ENCODE assay signal across 8 cellular contexts in the genomic region with DNA sequence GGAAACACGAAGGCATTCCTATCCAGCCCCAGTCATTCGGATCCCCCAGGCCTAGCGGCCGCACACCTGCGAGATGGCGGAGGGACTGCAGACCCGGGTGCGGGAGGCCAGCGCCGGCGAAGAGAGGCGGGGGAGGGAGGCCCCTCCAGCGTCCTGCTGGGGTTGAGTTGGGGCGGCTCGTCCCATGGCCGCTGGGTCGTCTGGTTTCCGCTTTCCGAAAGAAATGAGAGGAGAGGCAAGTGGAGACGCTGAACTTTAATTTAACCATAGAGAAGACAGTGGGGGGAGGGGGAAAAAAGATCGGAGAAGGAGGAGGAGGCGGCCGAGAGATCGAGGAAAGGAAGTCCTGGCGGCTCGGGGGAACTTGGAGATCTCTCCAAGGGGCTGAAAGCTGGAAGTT.
DNase-seq lines count a peak whose midpoint lies in the region; ATAC-seq and TF ChIP-seq lines count a peak whose summit lies in the region.
"Not testable (repeated sequence)": the region's sequence is repeated elsewhere in the genome, so short reads cannot be mapped to it uniquely, and the experiment has no call there.

No MANE protein-coding gene starts in this region.

- peak overlapping the region; percentile 92 for H3K27ac Mint-ChIP-seq in activated B cell treated with CpG ODN at 0.5 μM for 24 hours
- peak overlapping the region; percentile 66 to 78 for H3K27ac Mint-ChIP-seq in natural killer cell treated with Interleukin-12 subunit alpha and Interleukin-12 subunit beta and Interleukin-15 and Interleukin-18, amount 100 ng/mL, for 72 hours
- H3K27ac Mint-ChIP-seq in stimulated activated naive CD8-positive, alpha-beta T cell treated with anti-CD3 and anti-CD28 coated beads, Interleukin-15, Interleukin-2, amounts not matched to agents 100 ng/mL and 50 ng/mL, for 24 hours, result peak overlapping the region; percentile 80

- not testable (repeated sequence) for H4K20me1 ChIP-seq in IMR-90 (ENCODE audit: insufficient read depth, low read length)

- H4K91ac ChIP-seq in IMR-90 (ENCODE audit: insufficient read depth, low read depth, low read length), result not testable (repeated sequence)

- not testable (repeated sequence) for H2BK20ac ChIP-seq in IMR-90 (ENCODE audit: low read depth, low read length)

- H3K36me3 Mint-ChIP-seq in activated B cell treated with CpG ODN at 0.5 μM for 24 hours (ENCODE audit: low read depth); natural killer cell treated with Interleukin-12 subunit alpha and Interleukin-12 subunit beta and Interleukin-15 and Interleukin-18, amount 100 ng/mL, for 72 hours; stimulated activated naive CD8-positive, alpha-beta T cell treated with anti-CD3 and anti-CD28 coated beads, Interleukin-15, Interleukin-2, amounts not matched to agents 100 ng/mL and 50 ng/mL, for 24 hours (ENCODE audit: low read depth): not testable (repeated sequence)

- H3K4me3 ChIP-seq in AG10803 (ENCODE audit: low read length) (0 out of 2 replicates have a peak overlapping the region, but pooled peaks have one; percentile 12), duodenal mucosa (ENCODE audit: low read depth in 1 of 2, low read length in 2 of 2) (peak overlapping the region; percentile 60 to 66), iPS-20b (ENCODE audit: low read length) (peak overlapping the region; percentile 65; the same call in 1 of the 2 replicates)
- not testable (repeated sequence) for H3K4me3 ChIP-seq in IMR-90 (ENCODE audit: insufficient read depth, low read depth, low read length)

- H3K36me3 ChIP-seq in IMR-90 (ENCODE audit: control insufficient read depth, insufficient read depth, low read length); duodenal mucosa (ENCODE audit: control insufficient read depth in 1 of 2, insufficient read depth in 2 of 2, low read length in 2 of 2); iPS-20b (ENCODE audit: insufficient read depth, low read depth, low read length): not testable (repeated sequence)

- H2AK5ac ChIP-seq in IMR-90 (ENCODE audit: low read depth, low read length), result not testable (repeated sequence)

- peak overlapping the region; percentile 85 for H3K4me3 Mint-ChIP-seq in activated B cell treated with CpG ODN at 0.5 μM for 24 hours
- H3K4me3 Mint-ChIP-seq in natural killer cell treated with Interleukin-12 subunit alpha and Interleukin-12 subunit beta and Interleukin-15 and Interleukin-18, amount 100 ng/mL, for 72 hours, result peak overlapping the region; percentile 89
- H3K4me3 Mint-ChIP-seq in stimulated activated naive CD8-positive, alpha-beta T cell treated with anti-CD3 and anti-CD28 coated beads, Interleukin-15, Interleukin-2, amounts not matched to agents 100 ng/mL and 50 ng/mL, for 24 hours, result peak overlapping the region; percentile 79

- H4K8ac ChIP-seq in IMR-90 (ENCODE audit: low read depth in 2 of 2, low read length in 2 of 2), result not testable (repeated sequence)

- intact Hi-C loops in IMR-90 (cut with micrococcal nuclease), result not testable (repeated sequence)
- intact Hi-C loops in activated B cell treated with CpG ODN at 0.5 μM for 24 hours (cut with micrococcal nuclease), result loop anchor here (1.0 kb wide), 1 partner anchor 88 kb away; no protein-coding TSS in a partner anchor

- not testable (repeated sequence) for H3K27me3 Mint-ChIP-seq in activated B cell treated with CpG ODN at 0.5 μM for 24 hours; natural killer cell treated with Interleukin-12 subunit alpha and Interleukin-12 subunit beta and Interleukin-15 and Interleukin-18, amount 100 ng/mL, for 72 hours; stimulated activated naive CD8-positive, alpha-beta T cell treated with anti-CD3 and anti-CD28 coated beads, Interleukin-15, Interleukin-2, amounts not matched to agents 100 ng/mL and 50 ng/mL, for 24 hours

- CTCF ChIA-PET in IMR-90 (lab: Yijun Ruan, JAX); activated B cell treated with CpG ODN at 0.5 μM for 24 hours (lab: Charles Lee): not testable (repeated sequence)

- not testable (repeated sequence) for TF ChIP-seq RAD21 in IMR-90 (IDR thresholded peaks at IDR 0.05; ENCODE audit: low read length)

- WGBS in IMR-90 (ENCODE audit: extremely low coverage in 2 of 2, insufficient read length in 1 of 2), 2 experiments, result 13% methylated on average over 7 of the region's 26 CpGs; no CpG with 5 or more reads in 1 of the 2 experiments

- TF ChIP-seq CTCF in AG10803 (conservative IDR thresholded peaks at IDR 0.05; ENCODE audit: low read length); IMR-90 (conservative IDR thresholded peaks at IDR 0.05; ENCODE audit: low read depth, low read length); activated B cell treated with CpG ODN at 0.5 μM for 24 hours (IDR thresholded peaks at IDR 0.05): not testable (repeated sequence)

- dilution Hi-C loops in IMR-90 (cut with HindIII; ENCODE audit: low sequenced_read_pairs, unreplicated experiment), result not testable (repeated sequence)

- BruUV-seq in IMR-90 (replicated peaks; lab: Mats Ljungman, UMichigan), result not testable (repeated sequence)

- POLR2A ChIA-PET in IMR-90 (lab: Charles Lee; ENCODE audit: unreplicated experiment), result not testable (repeated sequence)
- POLR2A ChIA-PET in activated B cell treated with CpG ODN at 0.5 μM for 24 hours (lab: Charles Lee), result interaction anchor here (1.2 kb wide), 1 partner anchor 87 kb away, joined by 7 read pairs; no protein-coding TSS in a partner anchor

- ATAC-seq in IMR-90 (ENCODE audit: low read depth); activated B cell treated with CpG ODN at 0.5 μM for 24 hours (ENCODE audit: low read depth); natural killer cell treated with Interleukin-12 subunit alpha and Interleukin-12 subunit beta and Interleukin-15 and Interleukin-18, amount 100 ng/mL, for 72 hours: not testable (repeated sequence)

- not testable (repeated sequence) for H2BK5ac ChIP-seq in IMR-90 (ENCODE audit: low read depth, low read length, poor library complexity, severe bottlenecking)

- H3K4ac ChIP-seq in IMR-90 (ENCODE audit: low read depth, low read length), result not testable (repeated sequence)

- H2BK15ac ChIP-seq in IMR-90 (ENCODE audit: low read depth, low read length), result not testable (repeated sequence)

- peaks cover 21% of the 10 kb centered on the region for H3K4me1 Mint-ChIP-seq in activated B cell treated with CpG ODN at 0.5 μM for 24 hours
- peaks cover 21 to 24% of the 10 kb centered on the region in 2 donors for H3K4me1 Mint-ChIP-seq in natural killer cell treated with Interleukin-12 subunit alpha and Interleukin-12 subunit beta and Interleukin-15 and Interleukin-18, amount 100 ng/mL, for 72 hours (ENCODE audit: low read depth in 2 of 2)
- H3K4me1 Mint-ChIP-seq in stimulated activated naive CD8-positive, alpha-beta T cell treated with anti-CD3 and anti-CD28 coated beads, Interleukin-15, Interleukin-2, amounts not matched to agents 100 ng/mL and 50 ng/mL, for 24 hours (ENCODE audit: low read depth), result peaks cover 18% of the 10 kb centered on the region

- H3K79me1 ChIP-seq in IMR-90 (ENCODE audit: low read depth in 1 of 2, low read length in 2 of 2), result not testable (repeated sequence)

- not testable (repeated sequence) for H3K27me3 ChIP-seq in IMR-90 (ENCODE audit: control insufficient read depth, insufficient read depth, low read length); duodenal mucosa (ENCODE audit: control insufficient read depth in 1 of 2, insufficient read depth in 2 of 2, low read length in 2 of 2); iPS-20b (ENCODE audit: insufficient read depth, low read length)

- in situ Hi-C loops in IMR-90 (cut with MboI; ENCODE audit: low sequenced_read_pairs), result not testable (repeated sequence)

- not testable (repeated sequence) for H3K14ac ChIP-seq in IMR-90 (replicated peaks; ENCODE audit: low read depth, low read length)

- not testable (repeated sequence) for H2AK9ac ChIP-seq in IMR-90 (replicated peaks; ENCODE audit: low read depth, low read length, poor library complexity)

- TF ChIP-seq POLR2A in IMR-90 (IDR thresholded peaks at IDR 0.05; ENCODE audit: low read depth, low read length), result not testable (repeated sequence)

- not testable (repeated sequence) for H3K9me3 ChIP-seq in IMR-90 (ENCODE audit: control insufficient read depth, insufficient read depth, low read length); duodenal mucosa (ENCODE audit: control insufficient read depth in 1 of 2, low read length in 2 of 2); iPS-20b (ENCODE audit: insufficient read depth, low read depth, low read length)

- H3K4me1 ChIP-seq in IMR-90 (ENCODE audit: control insufficient read depth, insufficient read depth, low read length); duodenal mucosa (ENCODE audit: control insufficient read depth in 1 of 2, insufficient read depth in 2 of 2, low read length in 2 of 2); iPS-20b (ENCODE audit: insufficient read depth, low read length): not testable (repeated sequence)

- not testable (repeated sequence) for H2AFZ ChIP-seq in IMR-90 (replicated peaks; ENCODE audit: low read length, poor library complexity)

- not testable (repeated sequence) for H3K9ac ChIP-seq in IMR-90 (ENCODE audit: low read depth, low read length)
- H3K9ac ChIP-seq in duodenal mucosa (ENCODE audit: low read depth in 1 of 2, low read length in 2 of 2), result peak overlapping the region; percentile 26 to 56
- peak overlapping the region; percentile 56; the same call in 1 of the 2 replicates for H3K9ac ChIP-seq in iPS-20b (ENCODE audit: low read depth, low read length)

- not testable (repeated sequence) for H3K56ac ChIP-seq in IMR-90 (ENCODE audit: extremely low read depth, insufficient read depth, low read length)

- H3K23ac ChIP-seq in IMR-90 (ENCODE audit: low read depth, low read length), result not testable (repeated sequence)

- not testable (repeated sequence) for H3K18ac ChIP-seq in IMR-90 (ENCODE audit: low read depth, low read length)

- H3K27ac ChIP-seq in IMR-90 (ENCODE audit: insufficient read depth, low read length); iPS-20b (ENCODE audit: low read length): not testable (repeated sequence)
- peak overlapping the region; percentile 83 for H3K27ac ChIP-seq in duodenal mucosa (ENCODE audit: low read depth, low read length)

- not testable (repeated sequence) for H4K5ac ChIP-seq in IMR-90 (ENCODE audit: low read depth, low read length)

- DNase-seq in AG10803 (ENCODE audit: low read depth); IMR-90; activated B cell treated with CpG ODN at 0.5 μM for 24 hours; natural killer cell treated with Interleukin-12 subunit alpha and Interleukin-12 subunit beta and Interleukin-15 and Interleukin-18, amount 100 ng/mL, for 72 hours (ENCODE audit: low spot score): not testable (repeated sequence)
- DNase-seq in activated naive CD4-positive, alpha-beta T cell treated with anti-CD3 and anti-CD28 coated beads, Interleukin-2, amount 50 U/mL, for 16 hours, result peak; percentile 23

- not testable (repeated sequence) for H2BK120ac ChIP-seq in IMR-90 (ENCODE audit: low read depth, low read length)

- H3K4me2 ChIP-seq in IMR-90 (ENCODE audit: low read depth, low read length), result peak overlapping the region; percentile 26

- not testable (repeated sequence) for H3K9me1 ChIP-seq in IMR-90 (ENCODE audit: insufficient read depth, low read length)

- not testable (repeated sequence) for H3K9me3 Mint-ChIP-seq in activated B cell treated with CpG ODN at 0.5 μM for 24 hours; natural killer cell treated with Interleukin-12 subunit alpha and Interleukin-12 subunit beta and Interleukin-15 and Interleukin-18, amount 100 ng/mL, for 72 hours; stimulated activated naive CD8-positive, alpha-beta T cell treated with anti-CD3 and anti-CD28 coated beads, Interleukin-15, Interleukin-2, amounts not matched to agents 100 ng/mL and 50 ng/mL, for 24 hours
